17 cellular contexts compared by ENCODE assay signal in genomic region chr19:6490134-6490533, GRCh38. TPM values are rescaled to one million over a fixed set of nuclear protein-coding genes. Genes with fewer than 3 reads are reported as not detected.
DNase-seq lines count a peak whose midpoint lies in the region; ATAC-seq, FAIRE-seq and TF ChIP-seq lines count a peak whose summit lies in the region.
"Had no signal": no experiment of that assay in that cellular context is flagged by ENCODE, and none has a peak within 500 bp of the region (broad histone marks: within the 10 kb centered on the region; RNA-seq: fewer than 3 reads in every experiment).

No MANE protein-coding gene starts in this region.

- no peaks in the 10 kb centered on the region for H3K79me2 ChIP-seq in OCI-LY7 (ENCODE audit: insufficient read depth, low read depth, low read length)

- POLR2A ChIA-PET in OCI-LY7 (lab: Charles Lee): interaction anchor here (0.7 kb wide), 2 partner anchors 140 to 415 kb away, joined by 3 to 4 read pairs; no protein-coding TSS in a partner anchor

- DNase-seq in activated naive CD4-positive, alpha-beta T cell treated with anti-CD3 and anti-CD28 coated beads for 36 hours: no peak
- DNase-seq in activated naive CD4-positive, alpha-beta T cell treated with Interleukin-2 at 50 U/mL for 16 hours: no peak
- DNase-seq in OCI-LY7 (ENCODE audit: low spot score) (no peak), HAP-1 (ENCODE audit: low spot score in 2 of 2) (no peak), RCC 7860 (ENCODE audit: low spot score) (no peak), HFFc6 (no peak)
- DNase-seq: adrenal gland, left ventricle myocardium superior, NCI-H146, NCI-H446 treated with DMSO at 0.1 percent for 48 hours, stomach had no signal

- H3K4me1 ChIP-seq in OCI-LY7 (ENCODE audit: insufficient read depth, low read length, poor library complexity, severe bottlenecking) (peaks cover 15% of the 10 kb centered on the region), HAP-1 (no peaks in the 10 kb centered on the region)
- H3K4me1 ChIP-seq: adrenal gland, gastroesophageal sphincter, prostate gland, SJSA1, stomach had no signal

- BruUV-seq in OCI-LY7 (replicated peaks; lab: Mats Ljungman, UMichigan): no TSS peak

- H3K4me3 ChIP-seq in OCI-LY7 (ENCODE audit: low read depth, low read length, poor library complexity, severe bottlenecking): peak overlapping the region; percentile 61
- no peak overlapping the region for H3K4me3 ChIP-seq in HAP-1
- H3K4me3 ChIP-seq: adrenal gland, gastroesophageal sphincter, prostate gland, SJSA1 had no signal

- no peaks in the 10 kb centered on the region for H3K9me2 ChIP-seq in OCI-LY7 (ENCODE audit: insufficient read depth, low read length)

- peak overlapping the region; percentile 43 for H3K4me3 Mint-ChIP-seq in activated naive CD4-positive, alpha-beta T cell treated with anti-CD3 and anti-CD28 coated beads for 36 hours
- no peak overlapping the region for H3K4me3 Mint-ChIP-seq in HFFc6

- no peak for ATAC-seq in GM21576 (IDR thresholded peaks at IDR 0.05; ENCODE audit: unreplicated experiment)
- ATAC-seq: gastroesophageal sphincter, left ventricle myocardium superior had no signal

- no peaks in the 10 kb centered on the region for H3K36me3 Mint-ChIP-seq in activated naive CD4-positive, alpha-beta T cell treated with anti-CD3 and anti-CD28 coated beads for 36 hours (ENCODE audit: low read depth)
- peaks cover 5% of the 10 kb centered on the region for H3K36me3 Mint-ChIP-seq in HFFc6 (ENCODE audit: low read depth)

- no peaks in the 10 kb centered on the region for H3K27me3 Mint-ChIP-seq in activated naive CD4-positive, alpha-beta T cell treated with anti-CD3 and anti-CD28 coated beads for 36 hours (ENCODE audit: low read depth)
- peaks cover 11% of the 10 kb centered on the region; the same call in 1 of the 2 replicates for H3K27me3 Mint-ChIP-seq in HFFc6 (ENCODE audit: insufficient read depth)

- no peaks in the 10 kb centered on the region for H3K36me3 ChIP-seq in OCI-LY7 (ENCODE audit: insufficient read depth, low read length)
- no peaks in the 10 kb centered on the region; the same call in 1 of the 2 replicates for H3K36me3 ChIP-seq in HAP-1 (replicated peaks)
- H3K36me3 ChIP-seq: adrenal gland, gastroesophageal sphincter, prostate gland, SJSA1, stomach had no signal

- peaks cover 8% of the 10 kb centered on the region for H3K9me3 Mint-ChIP-seq in activated naive CD4-positive, alpha-beta T cell treated with anti-CD3 and anti-CD28 coated beads for 36 hours
- H3K9me3 Mint-ChIP-seq in HFFc6: peaks cover 4% of the 10 kb centered on the region; the same call in 1 of the 2 replicates

- in situ Hi-C loops in HAP-1 (cut with MboI; ENCODE audit: low sequenced_read_pairs): no loop called here

- H3K27ac ChIP-seq in OCI-LY7 (ENCODE audit: low read depth, low read length, poor library complexity, severe bottlenecking) (peak overlapping the region; percentile 55), cingulate gyrus (ENCODE audit: low read depth, low read length) (peak overlapping the region; percentile 7)
- H3K27ac ChIP-seq: adrenal gland, gastroesophageal sphincter, prostate gland, SJSA1, stomach had no signal

- CTCF ChIA-PET in activated naive CD4-positive, alpha-beta T cell treated with anti-CD3 and anti-CD28 coated beads for 36 hours (lab: Charles Lee): interaction anchor here (0.5 to 2.3 kb wide), 2 partner anchors 8 to 1042 kb away, joined by 3 to 6 read pairs; no protein-coding TSS in a partner anchor
- CTCF ChIA-PET in OCI-LY7 (lab: Charles Lee; ENCODE audit: unreplicated experiment): no interaction called here

- TF ChIP-seq CTCF in OCI-LY7 (conservative IDR thresholded peaks at IDR 0.05; ENCODE audit: low read length) (no peak), HFFc6 (IDR thresholded peaks at IDR 0.05) (no peak)

- intact Hi-C loops in activated naive CD4-positive, alpha-beta T cell treated with anti-CD3 and anti-CD28 coated beads for 36 hours (cut with micrococcal nuclease): no loop called here
- intact Hi-C loops in OCI-LY7 (cut with micrococcal nuclease; ENCODE audit: unreplicated experiment): no loop called here

- H2AFZ ChIP-seq in OCI-LY7 (ENCODE audit: low read length): peak overlapping the region; percentile 95

- no peak for FAIRE-seq in RCC 7860 (lab: Jason Lieb, UNC)

- H3K27ac Mint-ChIP-seq in activated naive CD4-positive, alpha-beta T cell treated with anti-CD3 and anti-CD28 coated beads for 36 hours: no peak overlapping the region
- H3K27ac Mint-ChIP-seq in HFFc6: no peak overlapping the region

- H3K9me3 ChIP-seq in OCI-LY7 (ENCODE audit: low read length) (peaks cover 5% of the 10 kb centered on the region; the same call in 1 of the 2 replicates), HAP-1 (no peaks in the 10 kb centered on the region)
- H3K9me3 ChIP-seq: adrenal gland, prostate gland, SJSA1 had no signal

- peak overlapping the region; percentile 74 for H3K4me2 ChIP-seq in OCI-LY7 (ENCODE audit: low read length)

- no peaks in the 10 kb centered on the region for H3K27me3 ChIP-seq in HAP-1 (ENCODE audit: low read depth)
- H3K27me3 ChIP-seq: adrenal gland, SJSA1 had no signal

- no peaks in the 10 kb centered on the region for H4K20me1 ChIP-seq in OCI-LY7 (ENCODE audit: insufficient read depth, low read length)

- no peaks in the 10 kb centered on the region for H3K4me1 Mint-ChIP-seq in activated naive CD4-positive, alpha-beta T cell treated with anti-CD3 and anti-CD28 coated beads for 36 hours (ENCODE audit: low read depth)
- H3K4me1 Mint-ChIP-seq in HFFc6 (ENCODE audit: low read depth): no peaks in the 10 kb centered on the region

RNA-seq across cellular contexts. Expression of gene DENND1C, which starts 8.5 kb away (rescaled TPM):
- total RNA-seq in activated naive CD4-positive, alpha-beta T cell treated with anti-CD3 and anti-CD28 coated beads for 36 hours: 10 to 100 TPM; 55.7 to 57.9 TPM
- total RNA-seq in OCI-LY7 (2014; rRNA removed; shearing (Covaris generic)): 40.9 and 41.8 TPM in 2 replicates
- total RNA-seq in OCI-LY7 (2022): 68.3 and 76.1 TPM in 2 replicates
- total RNA-seq in HFFc6 (2021; fragmentation: NEBNext Ultra II Directional; extraction: Animal tissue kit (Norgen Biotek cat#: 25700)): not detected
- total RNA-seq: SJSA1 had no signal

RNA-seq across cellular contexts. Expression of gene TUBB4A, which starts 12.0 kb away (rescaled TPM):
- total RNA-seq in activated naive CD4-positive, alpha-beta T cell treated with anti-CD3 and anti-CD28 coated beads for 36 hours: 1 to 10 TPM; 6.4 to 7.0 TPM
- total RNA-seq in OCI-LY7 (2014; rRNA removed; shearing (Covaris generic)): 9.7 and 14.4 TPM in 2 replicates
- total RNA-seq in OCI-LY7 (2022): 12.6 and 16.0 TPM in 2 replicates
- total RNA-seq in HFFc6 (2021; fragmentation: NEBNext Ultra II Directional; extraction: Animal tissue kit (Norgen Biotek cat#: 25700)): not detected
- total RNA-seq: SJSA1 had no signal

RNA-seq across cellular contexts. Expression of gene CRB3, which starts 26.1 kb away (rescaled TPM):
- 1 to 10 TPM; 1.2 to 1.4 TPM for total RNA-seq in activated naive CD4-positive, alpha-beta T cell treated with anti-CD3 and anti-CD28 coated beads for 36 hours
- total RNA-seq in OCI-LY7 (2014; rRNA removed; shearing (Covaris generic)): 1.2 and 1.5 TPM in 2 replicates
- 2.3 and 2.9 TPM in 2 replicates for total RNA-seq in OCI-LY7 (2022)
- not detected for total RNA-seq in HFFc6 (2021; fragmentation: NEBNext Ultra II Directional; extraction: Animal tissue kit (Norgen Biotek cat#: 25700))
- total RNA-seq: cardiac septum, left ventricle myocardium superior, SJSA1 had no signal

RNA-seq across cellular contexts. Expression of gene SLC25A23, which starts 30.5 kb away (rescaled TPM):
- total RNA-seq in activated naive CD4-positive, alpha-beta T cell treated with anti-CD3 and anti-CD28 coated beads for 36 hours: 10 to 100 TPM; 16.2 to 18.2 TPM
- 48.4 and 50.9 TPM in 2 replicates for total RNA-seq in OCI-LY7 (2014; rRNA removed; shearing (Covaris generic))
- total RNA-seq in OCI-LY7 (2022): 65.5 and 65.7 TPM in 2 replicates
- 10 to 100 TPM; 15.4 to 25.3 (median 16.8) TPM for total RNA-seq in HFFc6 (2021; fragmentation: NEBNext Ultra II Directional; extraction: Animal tissue kit (Norgen Biotek cat#: 25700))

RNA-seq across cellular contexts. Expression of gene TNFSF9, which starts 40.7 kb away (rescaled TPM):
- 1 to 10 TPM; 1.3 to 1.5 TPM for total RNA-seq in activated naive CD4-positive, alpha-beta T cell treated with anti-CD3 and anti-CD28 coated beads for 36 hours
- total RNA-seq in OCI-LY7 (2014; rRNA removed; shearing (Covaris generic)): 18.1 and 22.3 TPM in 2 replicates
- 16.1 and 20.9 TPM in 2 replicates for total RNA-seq in OCI-LY7 (2022)
- total RNA-seq in HFFc6 (2021; fragmentation: NEBNext Ultra II Directional; extraction: Animal tissue kit (Norgen Biotek cat#: 25700)): 1 to 10 TPM in 4 of 6 experiments, under 1 TPM in 2; 0.57 to 3.7 (median 3.2) TPM
- total RNA-seq: cardiac septum, stomach had no signal

Comparison
In these comparisons a context has a peak if more than half of its experiments do, and no peak if none do; other contexts are left out.
1. RNA of gene DENND1C, which starts 8.5 kb away (total RNA-seq): 40.9 to 76.1 TPM in OCI-LY7 and 55.7 to 57.9 TPM in activated naive CD4-positive, alpha-beta T cell treated with anti-CD3 and anti-CD28 coated beads for 36 hours; not detected in HFFc6; every median in the first group is over 10 times any median in the second.
2. RNA of gene TUBB4A, which starts 12.0 kb away (total RNA-seq): 9.7 to 16.0 TPM in OCI-LY7 and 6.4 to 7.0 TPM in activated naive CD4-positive, alpha-beta T cell treated with anti-CD3 and anti-CD28 coated beads for 36 hours; not detected in HFFc6; every median in the first group is over 4 times any median in the second.